17 cellular contexts compared by ENCODE assay signal in genomic region chr7:36820527-36821170, GRCh38.
A peak's percentile ranks its signal among the peaks of the same experiment; 100 is the strongest.
DNase-seq lines count a peak whose midpoint lies in the region; ATAC-seq, FAIRE-seq and TF ChIP-seq lines count a peak whose summit lies in the region.
"Had no signal": no experiment of that assay in that cellular context is flagged by ENCODE, and none has a peak within 500 bp of the region (broad histone marks: within the 10 kb centered on the region; RNA-seq: fewer than 3 reads in every experiment).

No MANE protein-coding gene starts in this region.

- CTCF ChIA-PET in activated CD8-positive, alpha-beta memory T cell treated with anti-CD3 and anti-CD28 coated beads, Interleukin-2, amount 10 ng/mL, durations not matched to agents 7 days and 5 days (lab: Charles Lee), result no interaction called here

- no peaks in the 10 kb centered on the region for H3K36me3 Mint-ChIP-seq in activated naive CD8-positive, alpha-beta T cell treated with anti-CD3 and anti-CD28 coated beads, Interleukin-2, amount 50 U/mL, for 24 hours (ENCODE audit: low read depth)
- no peaks in the 10 kb centered on the region for H3K36me3 Mint-ChIP-seq in activated naive CD8-positive, alpha-beta T cell treated with anti-CD3 and anti-CD28 coated beads for 36 hours
- H3K36me3 Mint-ChIP-seq in astrocyte (ENCODE audit: low read depth, unreplicated experiment) (no peaks in the 10 kb centered on the region), osteocyte (ENCODE audit: unreplicated experiment) (no peaks in the 10 kb centered on the region)
- H3K36me3 Mint-ChIP-seq in activated CD8-positive, alpha-beta memory T cell treated with anti-CD3 and anti-CD28 coated beads, Interleukin-2, amount 10 ng/mL, durations not matched to agents 7 days and 5 days, result peaks cover 4% of the 10 kb centered on the region
- H3K36me3 Mint-ChIP-seq: CD4-positive, CD25-positive, alpha-beta regulatory T cell had no signal

- no peaks in the 10 kb centered on the region for H3K79me2 ChIP-seq in astrocyte (ENCODE audit: insufficient read depth, low read length)
- H3K79me2 ChIP-seq in smooth muscle cell (ENCODE audit: low read depth), result no peaks in the 10 kb centered on the region

- no peaks in the 10 kb centered on the region for H3K9me3 Mint-ChIP-seq in activated naive CD8-positive, alpha-beta T cell treated with anti-CD3 and anti-CD28 coated beads, Interleukin-2, amount 50 U/mL, for 24 hours
- H3K9me3 Mint-ChIP-seq in activated naive CD8-positive, alpha-beta T cell treated with anti-CD3 and anti-CD28 coated beads for 36 hours, result peaks cover 2% of the 10 kb centered on the region
- H3K9me3 Mint-ChIP-seq in astrocyte (ENCODE audit: unreplicated experiment) (no peaks in the 10 kb centered on the region), osteocyte (ENCODE audit: unreplicated experiment) (no peaks in the 10 kb centered on the region)
- H3K9me3 Mint-ChIP-seq in activated CD8-positive, alpha-beta memory T cell treated with anti-CD3 and anti-CD28 coated beads, Interleukin-2, amount 10 ng/mL, durations not matched to agents 7 days and 5 days (ENCODE audit: low read depth), result peaks cover 2% of the 10 kb centered on the region
- H3K9me3 Mint-ChIP-seq: activated T-helper 17 cell treated with anti-CD3 and anti-CD28 coated beads, Interleukin-2, amount 50 U/mL, for 72 hours had no signal

- H3K27ac Mint-ChIP-seq in activated naive CD8-positive, alpha-beta T cell treated with anti-CD3 and anti-CD28 coated beads, Interleukin-2, amount 50 U/mL, for 24 hours, result no peak overlapping the region
- H3K27ac Mint-ChIP-seq in activated naive CD8-positive, alpha-beta T cell treated with anti-CD3 and anti-CD28 coated beads for 36 hours, result no peak overlapping the region
- no peak overlapping the region for H3K27ac Mint-ChIP-seq in astrocyte (ENCODE audit: unreplicated experiment)
- H3K27ac Mint-ChIP-seq in activated CD8-positive, alpha-beta memory T cell treated with anti-CD3 and anti-CD28 coated beads, Interleukin-2, amount 10 ng/mL, durations not matched to agents 7 days and 5 days, result no peak overlapping the region
- no peak overlapping the region for H3K27ac Mint-ChIP-seq in osteocyte (ENCODE audit: unreplicated experiment)
- H3K27ac Mint-ChIP-seq: activated CD8-positive, alpha-beta T cell treated with anti-CD3 and anti-CD28 coated beads, Interleukin-2, amount 10 ng/mL, durations not matched to agents 7 days and 5 days; activated T-helper 17 cell treated with anti-CD3 and anti-CD28 coated beads, Interleukin-2, amount 50 U/mL, for 72 hours; CD4-positive, CD25-positive, alpha-beta regulatory T cell had no signal

- no peak for DNase-seq in activated naive CD8-positive, alpha-beta T cell treated with anti-CD3 and anti-CD28 coated beads, Interleukin-2, amount 50 U/mL, for 24 hours
- no peak for DNase-seq in activated naive CD8-positive, alpha-beta T cell treated with anti-CD3 and anti-CD28 coated beads for 36 hours
- DNase-seq in astrocyte (ENCODE audit: low read depth) (peak; percentile 56), fibroblast of villous mesenchyme (ENCODE audit: low read depth) (peak; percentile 69), smooth muscle cell (lab: John Stamatoyannopoulos, UW; ENCODE audit: unreplicated experiment) (no peak), osteocyte (ENCODE audit: extremely low spot score, unreplicated experiment) (no peak)
- DNase-seq in activated CD8-positive, alpha-beta memory T cell treated with anti-CD3 and anti-CD28 coated beads, Interleukin-2, amount 10 ng/mL, durations not matched to agents 7 days and 5 days, result no peak
- DNase-seq: activated CD8-positive, alpha-beta T cell treated with anti-CD3 and anti-CD28 coated beads, Interleukin-2, amount 10 ng/mL, durations not matched to agents 7 days and 5 days; CD4-positive, CD25-positive, alpha-beta regulatory T cell; DMS53; effector memory CD8-positive, alpha-beta T cell; NCI-H187 treated with DMSO at 0.1 percent for 48 hours; NCI-H510A treated with DMSO at 0.1 percent for 48 hours; RPMI8226; SW 1271 had no signal

- no peaks in the 10 kb centered on the region for H3K27me3 ChIP-seq in astrocyte (ENCODE audit: insufficient read depth, low read length)
- H3K27me3 ChIP-seq in smooth muscle cell (ENCODE audit: low read depth), result peaks cover 4% of the 10 kb centered on the region

- H3K9me3 ChIP-seq in astrocyte (ENCODE audit: insufficient read depth, low read depth, low read length) (no peaks in the 10 kb centered on the region), smooth muscle cell (replicated peaks; ENCODE audit: low read depth) (no peaks in the 10 kb centered on the region)

- no peak for TF ChIP-seq CTCF in astrocyte (IDR thresholded peaks at IDR 0.05; ENCODE audit: insufficient read depth, low read depth, low read length)
- TF ChIP-seq CTCF in fibroblast of villous mesenchyme (IDR thresholded peaks at IDR 0.05; ENCODE audit: insufficient read depth, low read depth, low read length), result no peak
- no peak for TF ChIP-seq CTCF in smooth muscle cell (IDR thresholded peaks at IDR 0.05; ENCODE audit: borderline replicate concordance, insufficient read depth, poor library complexity, severe bottlenecking)
- no peak for TF ChIP-seq CTCF in osteocyte (IDR thresholded peaks at IDR 0.05)

- H2AFZ ChIP-seq in astrocyte (ENCODE audit: low read depth, low read length), result no peak overlapping the region
- no peak overlapping the region for H2AFZ ChIP-seq in smooth muscle cell (ENCODE audit: low read depth)

- H4K20me1 ChIP-seq in astrocyte (ENCODE audit: insufficient read depth, low read length), result no peaks in the 10 kb centered on the region
- no peaks in the 10 kb centered on the region for H4K20me1 ChIP-seq in smooth muscle cell (ENCODE audit: low read depth)

- peak; percentile 36 for ATAC-seq in activated naive CD8-positive, alpha-beta T cell treated with anti-CD3 and anti-CD28 coated beads, Interleukin-2, amount 50 U/mL, for 24 hours
- no peak for ATAC-seq in activated CD8-positive, alpha-beta memory T cell treated with anti-CD3 and anti-CD28 coated beads, Interleukin-2, amount 10 ng/mL, durations not matched to agents 7 days and 5 days
- no peak for ATAC-seq in HG03159 (IDR thresholded peaks at IDR 0.05; ENCODE audit: unreplicated experiment)
- ATAC-seq: activated CD8-positive, alpha-beta T cell treated with anti-CD3 and anti-CD28 coated beads, Interleukin-2, amount 10 ng/mL, durations not matched to agents 7 days and 5 days; activated T-helper 17 cell treated with anti-CD3 and anti-CD28 coated beads, Interleukin-2, amount 50 U/mL, for 72 hours; effector memory CD8-positive, alpha-beta T cell had no signal

- no peaks in the 10 kb centered on the region for H3K36me3 ChIP-seq in astrocyte (ENCODE audit: insufficient read depth, low read length)
- no peaks in the 10 kb centered on the region for H3K36me3 ChIP-seq in smooth muscle cell (ENCODE audit: low read depth)

- H3K4me3 Mint-ChIP-seq in activated naive CD8-positive, alpha-beta T cell treated with anti-CD3 and anti-CD28 coated beads, Interleukin-2, amount 50 U/mL, for 24 hours, result no peak overlapping the region
- H3K4me3 Mint-ChIP-seq in activated naive CD8-positive, alpha-beta T cell treated with anti-CD3 and anti-CD28 coated beads for 36 hours, result no peak overlapping the region
- H3K4me3 Mint-ChIP-seq in astrocyte (ENCODE audit: unreplicated experiment) (no peak overlapping the region), osteocyte (ENCODE audit: unreplicated experiment) (no peak overlapping the region)
- H3K4me3 Mint-ChIP-seq in activated CD8-positive, alpha-beta memory T cell treated with anti-CD3 and anti-CD28 coated beads, Interleukin-2, amount 10 ng/mL, durations not matched to agents 7 days and 5 days, result no peak overlapping the region
- H3K4me3 Mint-ChIP-seq: activated CD8-positive, alpha-beta T cell treated with anti-CD3 and anti-CD28 coated beads, Interleukin-2, amount 10 ng/mL, durations not matched to agents 7 days and 5 days; activated T-helper 17 cell treated with anti-CD3 and anti-CD28 coated beads, Interleukin-2, amount 50 U/mL, for 72 hours; CD4-positive, CD25-positive, alpha-beta regulatory T cell; effector memory CD8-positive, alpha-beta T cell had no signal

- no peak overlapping the region for H3K27ac ChIP-seq in astrocyte (ENCODE audit: low read depth, low read length)
- no peak overlapping the region for H3K27ac ChIP-seq in smooth muscle cell (ENCODE audit: low read depth)

- H3K4me1 Mint-ChIP-seq in activated naive CD8-positive, alpha-beta T cell treated with anti-CD3 and anti-CD28 coated beads, Interleukin-2, amount 50 U/mL, for 24 hours, result peaks cover 2% of the 10 kb centered on the region
- no peaks in the 10 kb centered on the region for H3K4me1 Mint-ChIP-seq in activated naive CD8-positive, alpha-beta T cell treated with anti-CD3 and anti-CD28 coated beads for 36 hours
- H3K4me1 Mint-ChIP-seq in astrocyte (ENCODE audit: low read depth, unreplicated experiment) (no peaks in the 10 kb centered on the region), osteocyte (ENCODE audit: unreplicated experiment) (no peaks in the 10 kb centered on the region)
- H3K4me1 Mint-ChIP-seq in activated CD8-positive, alpha-beta memory T cell treated with anti-CD3 and anti-CD28 coated beads, Interleukin-2, amount 10 ng/mL, durations not matched to agents 7 days and 5 days, result no peaks in the 10 kb centered on the region
- H3K4me1 Mint-ChIP-seq: activated T-helper 17 cell treated with anti-CD3 and anti-CD28 coated beads, Interleukin-2, amount 50 U/mL, for 72 hours; CD4-positive, CD25-positive, alpha-beta regulatory T cell had no signal

- no peaks in the 10 kb centered on the region for H3F3A ChIP-seq in smooth muscle cell (ENCODE audit: low read depth)

- H3K27me3 Mint-ChIP-seq in activated naive CD8-positive, alpha-beta T cell treated with anti-CD3 and anti-CD28 coated beads, Interleukin-2, amount 50 U/mL, for 24 hours, result no peaks in the 10 kb centered on the region
- H3K27me3 Mint-ChIP-seq in activated naive CD8-positive, alpha-beta T cell treated with anti-CD3 and anti-CD28 coated beads for 36 hours, result no peaks in the 10 kb centered on the region
- H3K27me3 Mint-ChIP-seq in astrocyte (ENCODE audit: low read depth, unreplicated experiment), result peaks cover 3% of the 10 kb centered on the region
- H3K27me3 Mint-ChIP-seq in activated CD8-positive, alpha-beta memory T cell treated with anti-CD3 and anti-CD28 coated beads, Interleukin-2, amount 10 ng/mL, durations not matched to agents 7 days and 5 days, result no peaks in the 10 kb centered on the region
- peaks cover 2% of the 10 kb centered on the region for H3K27me3 Mint-ChIP-seq in osteocyte (ENCODE audit: unreplicated experiment)
- H3K27me3 Mint-ChIP-seq: activated T-helper 17 cell treated with anti-CD3 and anti-CD28 coated beads, Interleukin-2, amount 50 U/mL, for 72 hours; CD4-positive, CD25-positive, alpha-beta regulatory T cell; effector memory CD8-positive, alpha-beta T cell had no signal

- H3K4me3 ChIP-seq in astrocyte (ENCODE audit: insufficient read depth, low read depth, low read length) (no peak overlapping the region), fibroblast of villous mesenchyme (ENCODE audit: low read depth, low read length) (no peak overlapping the region), smooth muscle cell (no peak overlapping the region)

- FAIRE-seq in astrocyte (lab: Jason Lieb, UNC), result no peak

- H3K4me1 ChIP-seq in astrocyte (ENCODE audit: insufficient read depth, low read length) (no peaks in the 10 kb centered on the region), smooth muscle cell (ENCODE audit: low read depth) (no peaks in the 10 kb centered on the region)

- H3K4me2 ChIP-seq in astrocyte (ENCODE audit: low read length) (no peak overlapping the region), smooth muscle cell (peak overlapping the region; percentile 50)

- H3K9ac ChIP-seq in astrocyte (ENCODE audit: low read length) (no peak overlapping the region), smooth muscle cell (ENCODE audit: low read depth) (no peak overlapping the region)

Comparison
In these comparisons a context has a peak if more than half of its experiments do, and no peak if none do; other contexts are left out.
1. DNase-seq: peak in astrocyte (single experiment) and fibroblast of villous mesenchyme (single experiment); none in activated naive CD8-positive, alpha-beta T cell treated with anti-CD3 and anti-CD28 coated beads, Interleukin-2, amount 50 U/mL, for 24 hours (single experiment), activated naive CD8-positive, alpha-beta T cell treated with anti-CD3 and anti-CD28 coated beads for 36 hours (single experiment), smooth muscle cell (single experiment), activated CD8-positive, alpha-beta memory T cell treated with anti-CD3 and anti-CD28 coated beads, Interleukin-2, amount 10 ng/mL, durations not matched to agents 7 days and 5 days (single experiment) and osteocyte (single experiment).